8 cellular contexts compared by ENCODE assay signal in the genomic region with DNA sequence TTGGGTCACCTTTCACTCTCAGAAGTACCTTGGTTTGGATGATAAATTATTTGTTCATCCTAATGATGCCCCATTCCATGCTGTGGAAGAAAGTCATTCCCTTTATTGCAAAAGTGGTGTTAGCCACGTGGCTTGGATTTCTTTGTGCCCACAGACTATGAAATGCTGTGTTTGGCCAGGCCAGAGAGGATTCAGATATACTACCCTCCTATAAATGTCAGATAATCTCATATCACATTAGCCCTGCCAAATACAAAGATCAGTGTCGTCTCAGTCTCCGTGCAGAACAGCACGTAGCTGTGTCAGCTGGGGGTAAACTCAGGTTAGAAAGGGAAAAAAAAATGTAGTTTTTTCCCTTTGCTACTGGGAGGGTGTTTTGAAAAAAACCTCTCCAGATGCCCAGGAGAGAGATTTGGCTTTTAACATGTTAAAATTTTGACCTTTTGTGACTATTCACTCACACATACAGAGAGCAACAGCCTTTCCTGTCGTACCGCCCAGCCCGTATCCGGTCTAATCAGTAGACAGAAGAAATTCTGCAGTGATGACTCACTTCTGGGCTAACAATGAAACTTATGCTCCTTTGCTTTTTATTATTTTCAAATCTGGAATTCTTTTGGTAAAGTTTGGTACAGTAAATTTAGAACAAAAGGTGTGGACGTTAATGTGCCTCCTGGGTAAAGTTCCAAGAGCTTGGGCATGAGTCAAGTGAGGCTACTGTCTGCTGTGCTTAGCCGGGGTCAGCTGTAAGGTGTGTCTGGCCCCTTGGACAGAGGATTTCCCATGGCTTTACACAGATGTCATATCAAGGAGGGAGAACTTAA. TPM values are rescaled to one million over a fixed set of nuclear protein-coding genes. Genes with fewer than 3 reads are reported as not detected.
DNase-seq lines count a peak whose midpoint lies in the region; ATAC-seq and TF ChIP-seq lines count a peak whose summit lies in the region.

No MANE protein-coding gene starts in this region.

- no peaks in the 10 kb centered on the region for H3K9me3 ChIP-seq in SJCRH30 (replicated peaks)

- no peaks in the 10 kb centered on the region for H3K27me3 Mint-ChIP-seq in Calu3 (ENCODE audit: unreplicated experiment)

- DNase-seq in Calu3 (peak; percentile 81), SJCRH30 (peak; percentile 59 to 62), fibroblast of gingiva (ENCODE audit: low read depth) (peak; percentile 52), non-pigmented ciliary epithelial cell (ENCODE audit: low read depth) (peak; percentile 89), ecto neural progenitor cell (ENCODE audit: low spot score) (no peak), NOMO-1 treated with DMSO at 0.1 percent for 48 hours (lab: John Stamatoyannopoulos, UW; ENCODE audit: unreplicated experiment) (no peak)

- H3K27ac ChIP-seq in SJCRH30 = peak overlapping the region; percentile 82

- no TSS peak for BruUV-seq in Calu3 (replicated peaks; lab: Mats Ljungman, UMichigan)

- H3K4me3 ChIP-seq in SJCRH30 = peak overlapping the region; percentile 47

- peaks cover 42% of the 10 kb centered on the region for H3K36me3 Mint-ChIP-seq in Calu3 (ENCODE audit: insufficient read depth, unreplicated experiment)

- H3K9me3 Mint-ChIP-seq in Calu3 (ENCODE audit: low read depth, unreplicated experiment) = no peaks in the 10 kb centered on the region

- CTCF ChIA-PET in Calu3 (lab: Charles Lee) = interaction anchor here (0.6 kb wide), 1 partner anchor 15 kb away, joined by 3 read pairs; no protein-coding TSS in a partner anchor

- H3K27ac Mint-ChIP-seq in Calu3 (ENCODE audit: unreplicated experiment) = peak overlapping the region; percentile 91

- no peak for TF ChIP-seq CTCF in Calu3 (IDR thresholded peaks at IDR 0.05; ENCODE audit: unreplicated experiment)

- intact Hi-C loops in Calu3 (cut with micrococcal nuclease; ENCODE audit: unreplicated experiment) = loop anchor here (5.0 kb wide), 2 partner anchors 38 to 517 kb away; no protein-coding TSS in a partner anchor

- no peaks in the 10 kb centered on the region for H3K27me3 ChIP-seq in SJCRH30

- peaks cover 65% of the 10 kb centered on the region for H3K4me1 Mint-ChIP-seq in Calu3 (ENCODE audit: low read depth, unreplicated experiment)

- H3K4me1 ChIP-seq in SJCRH30 = peaks cover 34% of the 10 kb centered on the region

- ATAC-seq in HG02642 (IDR thresholded peaks at IDR 0.05; ENCODE audit: poor library complexity, unreplicated experiment) (peak; percentile 68), GM18867 (IDR thresholded peaks at IDR 0.05; ENCODE audit: unreplicated experiment) (no peak)

- H3K36me3 ChIP-seq in SJCRH30 = no peaks in the 10 kb centered on the region

- peak overlapping the region; percentile 39 for H3K4me3 Mint-ChIP-seq in Calu3 (ENCODE audit: low read depth, unreplicated experiment)

RNA-seq across cellular contexts. Expression of a gene that starts 8.5 kb away (rescaled TPM):
- 43.2 and 44.5 TPM in 2 replicates for total RNA-seq in Calu3 (2022)
- total RNA-seq in SJCRH30 (2014; rRNA removed; shearing (Covaris generic)) = 0.02 TPM in 1 of 2 replicates, not detected in the other

Comparison
In these comparisons a context has a peak if more than half of its experiments do, and no peak if none do; other contexts are left out.
1. DNase-seq: peak in Calu3 (single experiment), SJCRH30 (2 of 2), fibroblast of gingiva (single experiment) and non-pigmented ciliary epithelial cell (single experiment); none in ecto neural progenitor cell (single experiment) and NOMO-1 treated with DMSO at 0.1 percent for 48 hours (single experiment).
2. RNA of a gene that starts 8.5 kb away (total RNA-seq): 43.2 to 44.5 TPM in Calu3; 0.02 TPM in SJCRH30; every median in the first group is over 10 times any median in the second.